ENCODE assay signal across 9 cellular contexts in genomic region chrX:149939271-149940014, GRCh38. TPM values are rescaled to one million over a fixed set of nuclear protein-coding genes. Genes with fewer than 3 reads are reported as not detected.
DNase-seq lines count a peak whose midpoint lies in the region; ATAC-seq and TF ChIP-seq lines count a peak whose summit lies in the region.
"Had no signal": no experiment of that assay in that cellular context is flagged by ENCODE, and none has a peak within 500 bp of the region (broad histone marks: within the 10 kb centered on the region; RNA-seq: fewer than 3 reads in every experiment).

No MANE protein-coding gene starts in this region.

- peaks cover 9% of the 10 kb centered on the region for H3K79me2 ChIP-seq in SU-DHL-6 (ENCODE audit: insufficient read depth, low read length)
- H3K79me2 ChIP-seq in parathyroid adenoma: peaks cover 5% of the 10 kb centered on the region

- H3K4me1 Mint-ChIP-seq in activated naive CD8-positive, alpha-beta T cell treated with anti-CD3 and anti-CD28 coated beads, Interleukin-2, amount 10 ng/mL, durations not matched to agents 7 days and 5 days: peaks cover 2% of the 10 kb centered on the region

- H3K9me2 ChIP-seq in SU-DHL-6 (replicated peaks; ENCODE audit: insufficient read depth, low read length): no peaks in the 10 kb centered on the region

- CTCF ChIA-PET in HEK293T (lab: Yijun Ruan, JAX): interaction anchor here (0.6 to 1.1 kb wide), 5 partner anchors 9 to 744 kb away, joined by 3 to 10 read pairs (median 4); no protein-coding TSS in a partner anchor

- WGBS in thymus: 3% methylated on average over 45 of the region's 48 CpGs

- no peaks in the 10 kb centered on the region for H4K20me1 ChIP-seq in SU-DHL-6 (ENCODE audit: low read depth, low read length)

- H3K9me3 ChIP-seq in SU-DHL-6 (ENCODE audit: insufficient read depth, low read length) (no peaks in the 10 kb centered on the region), cardiac muscle cell (ENCODE audit: low read depth) (no peaks in the 10 kb centered on the region), parathyroid adenoma (ENCODE audit: control insufficient read depth, low read length) (no peaks in the 10 kb centered on the region), thymus (ENCODE audit: control insufficient read depth) (no peaks in the 10 kb centered on the region)

- peak overlapping the region; percentile 97 for H3K27ac Mint-ChIP-seq in activated naive CD8-positive, alpha-beta T cell treated with anti-CD3 and anti-CD28 coated beads, Interleukin-2, amount 10 ng/mL, durations not matched to agents 7 days and 5 days

- H3K9me3 Mint-ChIP-seq in activated naive CD8-positive, alpha-beta T cell treated with anti-CD3 and anti-CD28 coated beads, Interleukin-2, amount 10 ng/mL, durations not matched to agents 7 days and 5 days: no peaks in the 10 kb centered on the region

- H3K36me3 Mint-ChIP-seq in activated naive CD8-positive, alpha-beta T cell treated with anti-CD3 and anti-CD28 coated beads, Interleukin-2, amount 10 ng/mL, durations not matched to agents 7 days and 5 days: peaks cover under 1% of the 10 kb centered on the region

- no peaks in the 10 kb centered on the region for H3K27me3 Mint-ChIP-seq in activated naive CD8-positive, alpha-beta T cell treated with anti-CD3 and anti-CD28 coated beads, Interleukin-2, amount 10 ng/mL, durations not matched to agents 7 days and 5 days

- H3K9ac ChIP-seq in SU-DHL-6 (ENCODE audit: low read length): peak overlapping the region; percentile 49
- no peak overlapping the region for H3K9ac ChIP-seq in parathyroid adenoma

- H3K4me2 ChIP-seq in SU-DHL-6 (ENCODE audit: low read depth, low read length, poor library complexity, severe bottlenecking): peak overlapping the region; percentile 67
- H3K4me2 ChIP-seq in parathyroid adenoma (ENCODE audit: low read length): peak overlapping the region; percentile 67

- H3K27me3 ChIP-seq in SU-DHL-6 (ENCODE audit: low read length) (no peaks in the 10 kb centered on the region), cardiac muscle cell (no peaks in the 10 kb centered on the region), parathyroid adenoma (ENCODE audit: control insufficient read depth, insufficient read depth, low read length) (no peaks in the 10 kb centered on the region), thymus (ENCODE audit: control insufficient read depth, insufficient read depth) (no peaks in the 10 kb centered on the region)

- peak; percentile 15 for ATAC-seq in activated naive CD8-positive, alpha-beta T cell treated with anti-CD3 and anti-CD28 coated beads, Interleukin-2, amount 10 ng/mL, durations not matched to agents 7 days and 5 days (ENCODE audit: low read depth)

- peak overlapping the region; percentile 56 for H3K4me3 ChIP-seq in SU-DHL-6 (ENCODE audit: insufficient read depth, low read length, poor library complexity, severe bottlenecking)
- peak overlapping the region; percentile 62 for H3K4me3 ChIP-seq in cardiac muscle cell
- H3K4me3 ChIP-seq in parathyroid adenoma (ENCODE audit: low read depth, low read length): peak overlapping the region; percentile 61
- peak overlapping the region; percentile 49 for H3K4me3 ChIP-seq in thymus (ENCODE audit: low read length)

- H3K36me3 ChIP-seq in SU-DHL-6 (ENCODE audit: low read length): no peaks in the 10 kb centered on the region
- H3K36me3 ChIP-seq in cardiac muscle cell: no peaks in the 10 kb centered on the region
- no peaks in the 10 kb centered on the region for H3K36me3 ChIP-seq in parathyroid adenoma (ENCODE audit: control insufficient read depth, insufficient read depth, low read length)
- peaks cover 3% of the 10 kb centered on the region for H3K36me3 ChIP-seq in thymus (ENCODE audit: control insufficient read depth, insufficient read depth)

- H3K4me1 ChIP-seq in cardiac muscle cell (ENCODE audit: low read depth): no peaks in the 10 kb centered on the region
- no peaks in the 10 kb centered on the region for H3K4me1 ChIP-seq in parathyroid adenoma
- no peaks in the 10 kb centered on the region for H3K4me1 ChIP-seq in thymus (ENCODE audit: control insufficient read depth, insufficient read depth, low read length)

- H3K27ac ChIP-seq in SU-DHL-6 (ENCODE audit: low read depth, low read length) (peak overlapping the region; percentile 77), cardiac muscle cell (peak overlapping the region; percentile 97), parathyroid adenoma (peak overlapping the region; percentile 91), thymus (ENCODE audit: low read depth) (peak overlapping the region; percentile 92)

- H2AFZ ChIP-seq in SU-DHL-6 (ENCODE audit: low read depth, low read length, severe bottlenecking) (no peak overlapping the region), parathyroid adenoma (no peak overlapping the region)

- POLR2A ChIA-PET in HEK293T (lab: Yijun Ruan, JAX): interaction anchor here (1.0 to 1.4 kb wide), 2 partner anchors 91 to 400 kb away, joined by 4 to 6 read pairs; partner anchors contain the start of gene EOLA1
- POLR2A ChIA-PET in activated naive CD8-positive, alpha-beta T cell treated with anti-CD3 and anti-CD28 coated beads, Interleukin-2, amount 10 ng/mL, durations not matched to agents 7 days and 5 days (lab: Charles Lee): interaction anchor here (0.9 to 3.0 kb wide), 4 partner anchors 400 to 754 kb away, joined by 3 to 19 read pairs (median 6); partner anchors contain the start of genes EOLA1 and MTMR1

- peak overlapping the region; percentile 90 for H3K4me3 Mint-ChIP-seq in activated naive CD8-positive, alpha-beta T cell treated with anti-CD3 and anti-CD28 coated beads, Interleukin-2, amount 10 ng/mL, durations not matched to agents 7 days and 5 days

- no peaks in the 10 kb centered on the region for H3F3A ChIP-seq in SU-DHL-6 (ENCODE audit: insufficient read depth)

- DNase-seq in DMS 273 treated with DMSO at 0.1 percent for 48 hours (lab: John Stamatoyannopoulos, UW) (peak; percentile 75), HEK293T (ENCODE audit: extremely low spot score) (peak; percentile 78), NCI-H1105 treated with DMSO at 0.1 percent for 48 hours (lab: John Stamatoyannopoulos, UW) (peak; percentile 92), cardiac muscle cell (ENCODE audit: low read depth in 1 of 2, low spot score in 1 of 2) (peak; percentile 92 to 96)
- peak; percentile 90 for DNase-seq in activated naive CD8-positive, alpha-beta T cell treated with anti-CD3 and anti-CD28 coated beads, Interleukin-2, amount 10 ng/mL, durations not matched to agents 7 days and 5 days

- TF ChIP-seq CTCF in SU-DHL-6 (IDR thresholded peaks at IDR 0.05; ENCODE audit: insufficient read depth, low read length, poor library complexity, severe bottlenecking) (no peak), cardiac muscle cell (IDR thresholded peaks at IDR 0.05; ENCODE audit: low read depth, low read length) (no peak), parathyroid adenoma (IDR thresholded peaks at IDR 0.05) (no peak)

TF ChIP-seq in HEK293T, 16 proteins besides CTCF, POLR2A, EP300 and RAD21:
- TF ChIP-seq ELF4 (IDR thresholded peaks at IDR 0.05) (no peak), SUZ12 (IDR thresholded peaks at IDR 0.05) (no peak)

RNA-seq across cellular contexts. Expression of gene EOLA2, which starts 1.2 kb away (rescaled TPM):
- total RNA-seq in activated naive CD8-positive, alpha-beta T cell treated with anti-CD3 and anti-CD28 coated beads, Interleukin-2, amount 10 ng/mL, durations not matched to agents 7 days and 5 days: 10 to 100 TPM; 40.8 to 41.5 TPM
- 24.7 and 26.2 TPM in 2 replicates for total RNA-seq in cardiac muscle cell
- polyA plus RNA-seq in cardiac muscle cell: 36.4 and 40.2 TPM in 2 replicates
- 57.3 TPM for polyA plus RNA-seq in thymus

RNA-seq across cellular contexts. Expression of gene HSFX4, which starts 10.1 kb away (rescaled TPM):
- total RNA-seq in activated naive CD8-positive, alpha-beta T cell treated with anti-CD3 and anti-CD28 coated beads, Interleukin-2, amount 10 ng/mL, durations not matched to agents 7 days and 5 days: not detected
- total RNA-seq in cardiac muscle cell: not detected in 2 replicates
- polyA plus RNA-seq in cardiac muscle cell (not detected in 2 replicates), thymus (1.5 TPM)
- total RNA-seq: glomerular endothelial cell had no signal

RNA-seq across cellular contexts. Expression of gene MAGEA8, which starts 58.5 kb away (rescaled TPM):
- not detected for total RNA-seq in activated naive CD8-positive, alpha-beta T cell treated with anti-CD3 and anti-CD28 coated beads, Interleukin-2, amount 10 ng/mL, durations not matched to agents 7 days and 5 days
- not detected in 2 replicates for total RNA-seq in cardiac muscle cell
- polyA plus RNA-seq in cardiac muscle cell (0.34 TPM in 1 of 2 replicates, not detected in the other), thymus (0.07 TPM)
- total RNA-seq: glomerular endothelial cell had no signal

Comparison
In these comparisons a context has a peak if more than half of its experiments do, and no peak if none do; other contexts are left out.
1. Peak in every context shown above with its lines: DNase-seq, ATAC-seq, H3K4me3 ChIP-seq and H3K27ac ChIP-seq.